In the genomic region with DNA sequence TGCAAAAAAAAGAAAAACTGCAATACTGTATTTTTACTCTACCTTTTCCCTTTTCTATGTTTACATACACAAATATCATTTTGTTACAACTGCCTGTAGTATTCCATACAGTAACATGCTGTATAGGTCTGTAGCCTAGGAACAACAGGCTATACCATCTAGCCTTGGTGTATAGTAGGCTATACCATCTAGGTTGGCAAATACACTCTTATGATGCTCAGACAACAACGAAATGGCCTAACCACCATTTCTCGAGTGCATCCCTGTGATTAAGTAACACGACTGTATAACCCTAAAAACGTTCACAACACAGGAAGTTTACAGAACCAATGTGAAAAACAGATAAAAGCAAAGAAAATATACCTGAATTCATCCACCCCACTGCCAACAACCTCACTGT, we compare ENCODE assay signal across 26 cellular contexts.
"Had no signal": no experiment of that assay in that cellular context is flagged by ENCODE, and none has a peak within 500 bp of the region (broad histone marks: within the 10 kb centered on the region; RNA-seq: fewer than 3 reads in every experiment).

No MANE protein-coding gene starts in this region.

- H3K4me3 Mint-ChIP-seq: mesothelial cell of epicardium; naive B cell; nephron; neural crest cell; stimulated activated effector memory CD8-positive, alpha-beta T cell treated with anti-CD3 and anti-CD28 coated beads, Interleukin-12 subunit alpha, Interleukin-12 subunit beta, amount 100 ng/mL, for 72 hours; stimulated activated naive CD8-positive, alpha-beta T cell treated with anti-CD3 and anti-CD28 coated beads, Interleukin-15, Interleukin-2, amounts not matched to agents 100 ng/mL and 50 ng/mL, for 24 hours; type B pancreatic cell had no signal

- H3K4me1 ChIP-seq: left lung, lower lobe of right lung, pancreas, prostate gland, tibial nerve, uterus had no signal

- H3K9me3 ChIP-seq: heart right ventricle, left lung, lower lobe of right lung, pancreas, prostate gland, spleen, tibial nerve, uterus had no signal

- ATAC-seq: heart right ventricle; left colon; left lung; lower lobe of right lung; pancreas; right cardiac atrium; sciatic nerve; stimulated activated effector memory CD8-positive, alpha-beta T cell treated with anti-CD3 and anti-CD28 coated beads, Interleukin-12 subunit alpha, Interleukin-12 subunit beta, amount 100 ng/mL, for 72 hours had no signal

- H3K27ac Mint-ChIP-seq: mesothelial cell of epicardium; nephron; stimulated activated effector memory CD8-positive, alpha-beta T cell treated with anti-CD3 and anti-CD28 coated beads, Interleukin-12 subunit alpha, Interleukin-12 subunit beta, amount 100 ng/mL, for 72 hours; stimulated activated naive CD8-positive, alpha-beta T cell treated with anti-CD3 and anti-CD28 coated beads, Interleukin-15, Interleukin-2, amounts not matched to agents 100 ng/mL and 50 ng/mL, for 24 hours; type B pancreatic cell had no signal

- H3K27me3 Mint-ChIP-seq: naive B cell; stimulated activated naive CD8-positive, alpha-beta T cell treated with anti-CD3 and anti-CD28 coated beads, Interleukin-15, Interleukin-2, amounts not matched to agents 100 ng/mL and 50 ng/mL, for 24 hours; type B pancreatic cell had no signal

- DNase-seq: heart right ventricle; hippocampal formation; left colon; lower lobe of right lung; mesendoderm; naive B cell; nucleus accumbens; pancreas; posterior cingulate gyrus; retina; right cardiac atrium; spleen; stimulated activated CD4-positive, alpha-beta T cell treated with anti-CD3 and anti-CD28 coated beads, Interleukin-4, amount 100 ng/mL, for 24 hours; stimulated activated naive CD4-positive, alpha-beta T cell; uterus had no signal

- H3K27ac ChIP-seq: heart right ventricle, left lung, lower lobe of right lung, pancreas, prostate gland, skin epidermis, spleen, tibial nerve, uterus had no signal

- H3K4me1 Mint-ChIP-seq: neural crest cell had no signal

- H3K9me3 Mint-ChIP-seq: mesothelial cell of epicardium; naive B cell; nephron; neural crest cell; stimulated activated effector memory CD8-positive, alpha-beta T cell treated with anti-CD3 and anti-CD28 coated beads, Interleukin-12 subunit alpha, Interleukin-12 subunit beta, amount 100 ng/mL, for 72 hours; stimulated activated naive CD8-positive, alpha-beta T cell treated with anti-CD3 and anti-CD28 coated beads, Interleukin-15, Interleukin-2, amounts not matched to agents 100 ng/mL and 50 ng/mL, for 24 hours; type B pancreatic cell had no signal

- H3K36me3 ChIP-seq: pancreas, prostate gland, uterus had no signal

- H3K27me3 ChIP-seq: heart right ventricle, left lung, pancreas, spleen, tibial nerve, uterus had no signal

- H3K4me3 ChIP-seq: heart right ventricle, left lung, lower lobe of right lung, pancreas, prostate gland, skin epidermis, spleen, tibial nerve, uterus had no signal
